Comparison of ENCODE assay signal across 5 cellular contexts in the genomic region with DNA sequence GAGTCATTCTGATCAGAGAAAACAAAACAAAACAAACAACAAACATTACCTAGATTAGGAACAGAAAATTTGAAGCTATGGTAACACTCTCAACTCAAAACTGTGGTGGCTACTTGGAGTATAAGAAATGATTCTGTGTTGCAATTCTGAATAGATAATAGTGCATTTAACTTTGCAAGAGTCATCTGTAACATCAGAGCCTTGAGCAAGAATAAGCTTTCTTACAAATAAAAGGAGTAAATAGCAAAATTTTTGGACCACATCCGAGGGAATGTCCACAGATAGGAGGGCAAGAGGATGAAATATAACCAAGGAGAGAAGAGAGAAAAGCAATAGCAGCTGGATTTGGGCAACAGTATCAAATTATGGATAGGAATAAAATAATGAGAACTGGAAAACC.
"Had no signal": no experiment of that assay in that cellular context is flagged by ENCODE, and none has a peak within 500 bp of the region (broad histone marks: within the 10 kb centered on the region; RNA-seq: fewer than 3 reads in every experiment).

No MANE protein-coding gene starts in this region.

- ATAC-seq: HepG2 had no signal

- DNase-seq: GOT3, H9, HCEC 1CT, KBM-7 had no signal
